Comparison of ENCODE assay signal across 17 cellular contexts in genomic region chr4:100099746-100100145, GRCh38.
A peak's percentile ranks its signal among the peaks of the same experiment; 100 is the strongest.
DNase-seq lines count a peak whose midpoint lies in the region; ATAC-seq, FAIRE-seq and TF ChIP-seq lines count a peak whose summit lies in the region.
"Had no signal": no experiment of that assay in that cellular context is flagged by ENCODE, and none has a peak within 500 bp of the region (broad histone marks: within the 10 kb centered on the region; RNA-seq: fewer than 3 reads in every experiment).

No MANE protein-coding gene starts in this region.

- H2AFZ ChIP-seq in mesenchymal stem cell (ENCODE audit: low read depth, low read length): no peak overlapping the region
- H2AFZ ChIP-seq: GM23338 had no signal

- no peak overlapping the region for H4K8ac ChIP-seq in mesenchymal stem cell (ENCODE audit: low read length)

- no peak for TF ChIP-seq POLR2A in body of pancreas (IDR thresholded peaks at IDR 0.05)

- no peak overlapping the region for H3K14ac ChIP-seq in mesenchymal stem cell (ENCODE audit: low read length in 2 of 2)

- H3K9me3 ChIP-seq in body of pancreas (no peaks in the 10 kb centered on the region), mesenchymal stem cell (ENCODE audit: control insufficient read depth, low read length) (no peaks in the 10 kb centered on the region)

- no peak overlapping the region for H3K23ac ChIP-seq in mesenchymal stem cell (ENCODE audit: low read length in 2 of 2)

- H2BK15ac ChIP-seq in mesenchymal stem cell (ENCODE audit: low read depth, poor library complexity, severe bottlenecking): no peak overlapping the region

- 58 to 72% methylated on average over 2 of the region's 2 CpGs for WGBS in body of pancreas, 2 donors
- 92% methylated on average over 2 of the region's 2 CpGs for WGBS in mesenchymal stem cell

- no peak overlapping the region for H2BK5ac ChIP-seq in mesenchymal stem cell (ENCODE audit: low read depth, low read length, poor library complexity, severe bottlenecking)

- H3K4me1 Mint-ChIP-seq in stimulated activated effector memory CD8-positive, alpha-beta T cell treated with anti-CD3 and anti-CD28 coated beads, Interleukin-12 subunit alpha, Interleukin-12 subunit beta, amount 100 ng/mL, for 72 hours: peaks cover 61% of the 10 kb centered on the region

- H2AK5ac ChIP-seq in mesenchymal stem cell (ENCODE audit: low read length, severe bottlenecking): no peak overlapping the region

- no peak overlapping the region for H3K4me2 ChIP-seq in mesenchymal stem cell (ENCODE audit: low read length, poor library complexity, severe bottlenecking)
- H3K4me2 ChIP-seq: GM23338 had no signal

- FAIRE-seq in GM19239 (lab: Jason Lieb, UNC): peak; percentile 26

- H2BK120ac ChIP-seq in mesenchymal stem cell (ENCODE audit: low read depth, low read length): no peak overlapping the region

- no peak overlapping the region for H3K9ac ChIP-seq in mesenchymal stem cell (ENCODE audit: low read length)

- H3K4ac ChIP-seq in mesenchymal stem cell (ENCODE audit: low read depth in 1 of 2, low read length in 2 of 2): no peak overlapping the region

- peak overlapping the region; percentile 61 for H3K27ac Mint-ChIP-seq in stimulated activated effector memory CD8-positive, alpha-beta T cell treated with anti-CD3 and anti-CD28 coated beads, Interleukin-12 subunit alpha, Interleukin-12 subunit beta, amount 100 ng/mL, for 72 hours
- H3K27ac Mint-ChIP-seq: GM23338 had no signal

- no peaks in the 10 kb centered on the region for H3K27me3 ChIP-seq in body of pancreas
- no peaks in the 10 kb centered on the region for H3K27me3 ChIP-seq in mesenchymal stem cell (ENCODE audit: control insufficient read depth in 1 of 2, insufficient read depth in 1 of 2, low read length in 2 of 2)

- no peak overlapping the region for H2BK12ac ChIP-seq in mesenchymal stem cell (ENCODE audit: low read length in 2 of 2)

- no peak overlapping the region for H3K27ac ChIP-seq in body of pancreas
- H3K27ac ChIP-seq in mesenchymal stem cell (ENCODE audit: low read length, poor library complexity, severe bottlenecking): no peak overlapping the region
- H3K27ac ChIP-seq: C4-2B had no signal

- DNase-seq in DMS53 (lab: John Stamatoyannopoulos, UW) (peak; percentile 39), DMS53 treated with DMSO at 0.1 percent for 48 hours (lab: John Stamatoyannopoulos, UW; ENCODE audit: unreplicated experiment) (no peak), GM19239 (ENCODE audit: insufficient read length, low spot score) (no peak), body of pancreas (peak in 2 of 4 donors; percentile 20 to 43), sciatic nerve (ENCODE audit: low spot score) (no peak), mesenchymal stem cell (no peak), GM20000 (ENCODE audit: low spot score) (no peak)
- DNase-seq in stimulated activated effector memory CD8-positive, alpha-beta T cell treated with anti-CD3 and anti-CD28 coated beads, Interleukin-12 subunit alpha, Interleukin-12 subunit beta, amount 100 ng/mL, for 72 hours (ENCODE audit: low spot score in 2 of 2): no peak
- DNase-seq: 8988T; AML-193; CD4-positive, alpha-beta memory T cell; DMS153; GF-D8; H7; IMR-90 had no signal

- no peaks in the 10 kb centered on the region for H3K9me3 Mint-ChIP-seq in stimulated activated effector memory CD8-positive, alpha-beta T cell treated with anti-CD3 and anti-CD28 coated beads, Interleukin-12 subunit alpha, Interleukin-12 subunit beta, amount 100 ng/mL, for 72 hours
- H3K9me3 Mint-ChIP-seq: CD4-positive, alpha-beta memory T cell; GM23338 had no signal

- no peak overlapping the region for H3K18ac ChIP-seq in mesenchymal stem cell (ENCODE audit: low read depth in 1 of 2, low read length in 2 of 2)

- ATAC-seq in body of pancreas: peak; percentile 57
- ATAC-seq in stimulated activated effector memory CD8-positive, alpha-beta T cell treated with anti-CD3 and anti-CD28 coated beads, Interleukin-12 subunit alpha, Interleukin-12 subunit beta, amount 100 ng/mL, for 72 hours: no peak
- no peak for ATAC-seq in sciatic nerve
- ATAC-seq: GM23338 had no signal

- TF ChIP-seq CTCF in body of pancreas (IDR thresholded peaks at IDR 0.05): no peak
- no peak for TF ChIP-seq CTCF in GM20000 (IDR thresholded peaks at IDR 0.05; ENCODE audit: extremely low read depth, missing control alignments)

- H3K4me3 ChIP-seq in body of pancreas (no peak overlapping the region), mesenchymal stem cell (ENCODE audit: insufficient read depth in 1 of 2, low read depth in 1 of 2, low read length in 2 of 2) (no peak overlapping the region)
- H3K4me3 ChIP-seq: GM23338 had no signal

- H3K79me1 ChIP-seq in mesenchymal stem cell (replicated peaks; ENCODE audit: low read length, poor library complexity, severe bottlenecking): no peaks in the 10 kb centered on the region

- H3K4me1 ChIP-seq in body of pancreas: peaks cover 11% of the 10 kb centered on the region
- H3K4me1 ChIP-seq in mesenchymal stem cell (ENCODE audit: control insufficient read depth, insufficient read depth, low read depth, low read length): peaks cover 3% of the 10 kb centered on the region

- H3K36me3 ChIP-seq in body of pancreas (replicated peaks in 1 of 2; ENCODE audit: insufficient read depth in 1 of 2, low read depth in 2 of 2) (no peaks in the 10 kb centered on the region), mesenchymal stem cell (ENCODE audit: control insufficient read depth in 1 of 2, insufficient read depth in 2 of 2, low read depth in 1 of 2, low read length in 2 of 2) (no peaks in the 10 kb centered on the region)

- no peak overlapping the region for H3K4me3 Mint-ChIP-seq in stimulated activated effector memory CD8-positive, alpha-beta T cell treated with anti-CD3 and anti-CD28 coated beads, Interleukin-12 subunit alpha, Interleukin-12 subunit beta, amount 100 ng/mL, for 72 hours
- H3K4me3 Mint-ChIP-seq: CD4-positive, alpha-beta memory T cell; GM23338 had no signal

- H4K91ac ChIP-seq in mesenchymal stem cell (ENCODE audit: low read length): no peak overlapping the region

- peaks cover 5% of the 10 kb centered on the region for H3K36me3 Mint-ChIP-seq in stimulated activated effector memory CD8-positive, alpha-beta T cell treated with anti-CD3 and anti-CD28 coated beads, Interleukin-12 subunit alpha, Interleukin-12 subunit beta, amount 100 ng/mL, for 72 hours
- H3K36me3 Mint-ChIP-seq: CD4-positive, alpha-beta memory T cell had no signal

- intact Hi-C loops in body of pancreas (cut with DNase I) (no loop called here), sciatic nerve (cut with DNase I) (no loop called here)
